ENCODE assay signal across 13 cellular contexts in genomic region chr11:117945047-117945820, GRCh38. TPM values are rescaled to one million over a fixed set of nuclear protein-coding genes. Genes with fewer than 3 reads are reported as not detected.
A peak's percentile ranks its signal among the peaks of the same experiment; 100 is the strongest.
DNase-seq lines count a peak whose midpoint lies in the region; ATAC-seq, FAIRE-seq and TF ChIP-seq lines count a peak whose summit lies in the region.
"Had no signal": no experiment of that assay in that cellular context is flagged by ENCODE, and none has a peak within 500 bp of the region (broad histone marks: within the 10 kb centered on the region; RNA-seq: fewer than 3 reads in every experiment).

No MANE protein-coding gene starts in this region.

- H3K27me3 Mint-ChIP-seq in activated CD4-positive, alpha-beta memory T cell treated with anti-CD3 and anti-CD28 coated beads for 36 hours: no peaks in the 10 kb centered on the region
- H3K27me3 Mint-ChIP-seq in activated CD4-positive, alpha-beta memory T cell treated with anti-CD3 and anti-CD28 coated beads, Interleukin-2, amount 10 ng/mL, durations not matched to agents 7 days and 5 days: no peaks in the 10 kb centered on the region

- H2BK12ac ChIP-seq in H1 (ENCODE audit: low read depth, low read length): no peak overlapping the region

- no peak overlapping the region for H3K4ac ChIP-seq in H1 (replicated peaks; ENCODE audit: insufficient read length, low read depth, low read length)

- POLR2A ChIA-PET in activated CD4-positive, alpha-beta memory T cell treated with anti-CD3 and anti-CD28 coated beads for 36 hours (lab: Charles Lee): interaction anchor here (0.9 to 1.3 kb wide), 2 partner anchors 56 to 58 kb away, joined by 3 read pairs; no protein-coding TSS in a partner anchor
- POLR2A ChIA-PET in activated CD4-positive, alpha-beta memory T cell treated with anti-CD3 and anti-CD28 coated beads, Interleukin-2, amount 10 ng/mL, durations not matched to agents 7 days and 5 days (lab: Charles Lee): interaction anchor here (14.8 kb wide), 1 partner anchor 51 kb away, joined by 878 read pairs; the partner anchor contains the start of gene IL10RA
- POLR2A ChIA-PET in H1 (lab: Charles Lee; ENCODE audit: partially characterized antibody): no interaction called here

- H3K27ac ChIP-seq in KMS-11 (no peak overlapping the region), H1 (ENCODE audit: low read depth, low read length) (no peak overlapping the region), spleen (peak overlapping the region in 5 of 8 donors; percentile 1 to 39 (median 26))
- H3K27ac ChIP-seq: HL-60 had no signal

- FAIRE-seq in H1 (lab: Jason Lieb, UNC): no peak
- FAIRE-seq: endometrium had no signal

- H3K36me3 ChIP-seq in KMS-11 (ENCODE audit: insufficient read depth): no peaks in the 10 kb centered on the region
- H3K36me3 ChIP-seq in H1 (ENCODE audit: control insufficient read depth in 2 of 4, insufficient read depth in 4 of 4, low read length in 3 of 4): no peaks in the 10 kb centered on the region
- H3K36me3 ChIP-seq in spleen: no peaks in the 10 kb centered on the region

- no peak overlapping the region for H2AFZ ChIP-seq in KMS-11 (ENCODE audit: low read depth)
- no peak overlapping the region for H2AFZ ChIP-seq in H1 (ENCODE audit: low read length)

- H3K79me1 ChIP-seq in H1 (ENCODE audit: low read depth, low read length): no peaks in the 10 kb centered on the region

- H3K4me2 ChIP-seq in KMS-11 (no peak overlapping the region), H1 (ENCODE audit: insufficient read depth in 1 of 2, low read depth in 2 of 2, low read length in 2 of 2) (no peak overlapping the region)

- H3K79me2 ChIP-seq in KMS-11 (ENCODE audit: insufficient read depth, low read depth): no peaks in the 10 kb centered on the region
- H3K79me2 ChIP-seq in H1 (ENCODE audit: control insufficient read depth in 1 of 2, insufficient read depth in 2 of 2, low read length in 2 of 2): no peaks in the 10 kb centered on the region

- TF ChIP-seq EP300 in H1 (IDR thresholded peaks at IDR 0.05; ENCODE audit: borderline replicate concordance in 1 of 2, low read depth in 2 of 2, low read length in 2 of 2): no peak

- H3K4me3 ChIP-seq in KMS-11 (IDR thresholded peaks at IDR 0.05; ENCODE audit: insufficient read depth, low read depth, low read length) (no peak overlapping the region), H1 (ENCODE audit: extremely low read depth in 1 of 4, insufficient read depth in 2 of 4, low read depth in 3 of 4, low read length in 4 of 4) (no peak overlapping the region), spleen (no peak overlapping the region)

- no peak overlapping the region for H3K56ac ChIP-seq in H1 (replicated peaks; ENCODE audit: insufficient read length, low read depth, low read length)

- intact Hi-C loops in activated CD4-positive, alpha-beta memory T cell treated with anti-CD3 and anti-CD28 coated beads for 36 hours (cut with micrococcal nuclease): no loop called here
- intact Hi-C loops in spleen (cut with DNase I; ENCODE audit: low total_unique reads): loop anchor here (5.0 kb wide), 1 partner anchor 138 kb away; no protein-coding TSS in a partner anchor

- H4K5ac ChIP-seq in H1 (ENCODE audit: insufficient read length, low read depth, low read length): no peak overlapping the region

- TF ChIP-seq CTCF in KMS-11 (conservative IDR thresholded peaks at IDR 0.05; ENCODE audit: low read depth, low read length): 0 out of 2 replicates have a peak, but pooled peaks have one; percentile 12
- TF ChIP-seq CTCF in H1 (IDR thresholded peaks at IDR 0.05; ENCODE audit: control extremely low read depth in 1 of 3, insufficient read depth in 1 of 3, low read depth in 1 of 3, low read length in 3 of 3): peak; percentile 30 to 51 (median 51)
- TF ChIP-seq CTCF in spleen (IDR thresholded peaks at IDR 0.05 in 8 of 11, conservative IDR thresholded peaks at IDR 0.05 in 3 of 11): no peak

- H4K8ac ChIP-seq in H1 (ENCODE audit: extremely low read depth, insufficient read depth, low read length): no peak overlapping the region

- ATAC-seq in left lobe of liver (no peak), GM21367 (IDR thresholded peaks at IDR 0.05; ENCODE audit: unreplicated experiment) (no peak)

- H3K36me3 Mint-ChIP-seq in activated CD4-positive, alpha-beta memory T cell treated with anti-CD3 and anti-CD28 coated beads for 36 hours: no peaks in the 10 kb centered on the region
- no peaks in the 10 kb centered on the region for H3K36me3 Mint-ChIP-seq in activated CD4-positive, alpha-beta memory T cell treated with anti-CD3 and anti-CD28 coated beads, Interleukin-2, amount 10 ng/mL, durations not matched to agents 7 days and 5 days (ENCODE audit: low read depth)

- H3K9ac ChIP-seq in KMS-11 (no peak overlapping the region), H1 (replicated peaks in 1 of 4; ENCODE audit: extremely low read depth in 1 of 4, low read depth in 3 of 4, low read length in 3 of 4) (no peak overlapping the region)

- H3K4me1 ChIP-seq in KMS-11 (ENCODE audit: low read depth, poor library complexity, severe bottlenecking): peaks cover 13% of the 10 kb centered on the region
- 0 out of 7 replicates have a peak, but pooled peaks cover 0 to 2% (median 0%) of the 10 kb centered on the region in 4 experiments for H3K4me1 ChIP-seq in H1 (replicated peaks in 1 of 4; ENCODE audit: control insufficient read depth in 3 of 4, insufficient read depth in 4 of 4, low read length in 3 of 4)
- H3K4me1 ChIP-seq in spleen: peaks cover 12 to 56% (median 36%) of the 10 kb centered on the region in 6 donors

- peak; percentile 23 to 48; a peak in 3 of 4 replicates for TF ChIP-seq RAD21 in H1 (IDR thresholded peaks at IDR 0.05 in 1 of 2, conservative IDR thresholded peaks at IDR 0.05 in 1 of 2; ENCODE audit: low read depth in 2 of 2, low read length in 2 of 2)

- 63% methylated on average over 7 of the region's 7 CpGs; no CpG with 5 or more reads in 1 of the 2 experiments for WGBS in H1 (ENCODE audit: extremely low coverage in 1 of 2, insufficient coverage in 1 of 2, insufficient read length in 1 of 2, insufficient replicate concordance in 2 of 2, low coverage in 1 of 2, low lambda C conversion rate in 2 of 2, missing lambda C conversion rate in 1 of 2), 2 experiments
- WGBS in spleen, 5 donors: 18 to 46% (median 43%) methylated on average over 7 of the region's 7 CpGs

- DNase-seq in activated CD4-positive, alpha-beta memory T cell treated with anti-CD3 and anti-CD28 coated beads for 36 hours: no peak
- no peak for DNase-seq in activated CD4-positive, alpha-beta memory T cell treated with anti-CD3 and anti-CD28 coated beads, Interleukin-2, amount 10 ng/mL, durations not matched to agents 7 days and 5 days
- DNase-seq in H1 (ENCODE audit: low read depth in 1 of 2, low spot score in 2 of 2): peak in 1 of 2 experiments; percentile 7
- DNase-seq in spleen: no peak
- DNase-seq in left lobe of liver (ENCODE audit: low spot score): no peak
- no peak for DNase-seq in stimulated activated naive CD4-positive, alpha-beta T cell (lab: John Stamatoyannopoulos, UW)
- DNase-seq: amygdala had no signal

- no peak overlapping the region for H3K23ac ChIP-seq in H1 (ENCODE audit: insufficient read length)

- peaks cover 60% of the 10 kb centered on the region for H3K4me1 Mint-ChIP-seq in activated CD4-positive, alpha-beta memory T cell treated with anti-CD3 and anti-CD28 coated beads for 36 hours (ENCODE audit: low read depth)
- peaks cover 70% of the 10 kb centered on the region for H3K4me1 Mint-ChIP-seq in activated CD4-positive, alpha-beta memory T cell treated with anti-CD3 and anti-CD28 coated beads, Interleukin-2, amount 10 ng/mL, durations not matched to agents 7 days and 5 days

- no peak overlapping the region for H2AK5ac ChIP-seq in H1 (ENCODE audit: low read depth, low read length)

- no peak overlapping the region for H2BK120ac ChIP-seq in H1 (replicated peaks; ENCODE audit: low read depth, low read length)

- no peak overlapping the region for H2BK20ac ChIP-seq in H1 (ENCODE audit: low read length)

- CTCF ChIA-PET in activated CD4-positive, alpha-beta memory T cell treated with anti-CD3 and anti-CD28 coated beads for 36 hours (lab: Charles Lee): interaction anchor here (0.6 to 8.5 kb wide), 24 partner anchors 9 to 141 kb away, joined by 3 to 219 read pairs (median 12); partner anchors contain the start of genes FXYD2, IL10RA and TMPRSS13
- CTCF ChIA-PET in activated CD4-positive, alpha-beta memory T cell treated with anti-CD3 and anti-CD28 coated beads, Interleukin-2, amount 10 ng/mL, durations not matched to agents 7 days and 5 days (lab: Charles Lee): interaction anchor here (0.9 to 11.4 kb wide), 16 partner anchors 9 to 222 kb away, joined by 3 to 333 read pairs (median 28); partner anchors contain the start of genes FXYD2, IL10RA and TMPRSS13
- CTCF ChIA-PET in H1 (lab: Charles Lee; ENCODE audit: partially characterized antibody): interaction anchor here (0.5 to 12.4 kb wide), 29 partner anchors 9 to 225 kb away, joined by 3 to 173 read pairs (median 4); partner anchors contain the start of genes FXYD2 and TMPRSS13

- TF ChIP-seq POLR2A in H1 (IDR thresholded peaks at IDR 0.05; ENCODE audit: control extremely low read depth in 1 of 2, low read depth in 2 of 2, low read length in 2 of 2) (no peak), spleen (IDR thresholded peaks at IDR 0.05) (no peak)

- H3K9me3 ChIP-seq in H1 (ENCODE audit: insufficient read depth in 2 of 2, low read depth in 1 of 2, low read length in 1 of 2) (no peaks in the 10 kb centered on the region), spleen (peaks cover 0 to 5% (median 0%) of the 10 kb centered on the region in 8 donors)

- H3K18ac ChIP-seq in H1 (ENCODE audit: extremely low read depth, low read length): no peak overlapping the region

- no peaks in the 10 kb centered on the region for H3K9me3 Mint-ChIP-seq in activated CD4-positive, alpha-beta memory T cell treated with anti-CD3 and anti-CD28 coated beads for 36 hours
- H3K9me3 Mint-ChIP-seq in activated CD4-positive, alpha-beta memory T cell treated with anti-CD3 and anti-CD28 coated beads, Interleukin-2, amount 10 ng/mL, durations not matched to agents 7 days and 5 days: no peaks in the 10 kb centered on the region

- H2BK15ac ChIP-seq in H1 (ENCODE audit: low read length): no peak overlapping the region

- H4K91ac ChIP-seq in H1 (replicated peaks; ENCODE audit: insufficient read length, low read length): no peak overlapping the region

- H2BK5ac ChIP-seq in H1 (ENCODE audit: low read depth, low read length): no peak overlapping the region

- H3K23me2 ChIP-seq in H1 (ENCODE audit: low read depth, low read length): no peaks in the 10 kb centered on the region

- H4K20me1 ChIP-seq in KMS-11 (ENCODE audit: insufficient read depth) (no peaks in the 10 kb centered on the region), H1 (replicated peaks in 1 of 2; ENCODE audit: control insufficient read depth in 1 of 2, insufficient read depth in 2 of 2, low read length in 2 of 2) (no peaks in the 10 kb centered on the region)

- H3K27me3 ChIP-seq in KMS-11 (ENCODE audit: insufficient read depth, low read depth): no peaks in the 10 kb centered on the region
- H3K27me3 ChIP-seq in H1 (replicated peaks in 1 of 4; ENCODE audit: control insufficient read depth in 3 of 4, extremely low read depth in 1 of 4, insufficient read depth in 3 of 4, low read length in 3 of 4): no peaks in the 10 kb centered on the region; a peak in 1 of 7 replicates
- H3K27me3 ChIP-seq in spleen (replicated peaks in 1 of 7): no peaks in the 10 kb centered on the region

- peak overlapping the region; percentile 65 for H3K27ac Mint-ChIP-seq in activated CD4-positive, alpha-beta memory T cell treated with anti-CD3 and anti-CD28 coated beads for 36 hours
- H3K27ac Mint-ChIP-seq in activated CD4-positive, alpha-beta memory T cell treated with anti-CD3 and anti-CD28 coated beads, Interleukin-2, amount 10 ng/mL, durations not matched to agents 7 days and 5 days: no peak overlapping the region

- no peak overlapping the region for H3K14ac ChIP-seq in H1 (ENCODE audit: insufficient read length)

- no peak overlapping the region for H3K4me3 Mint-ChIP-seq in activated CD4-positive, alpha-beta memory T cell treated with anti-CD3 and anti-CD28 coated beads for 36 hours
- H3K4me3 Mint-ChIP-seq in activated CD4-positive, alpha-beta memory T cell treated with anti-CD3 and anti-CD28 coated beads, Interleukin-2, amount 10 ng/mL, durations not matched to agents 7 days and 5 days: no peak overlapping the region

RNA-seq across cellular contexts. Expression of gene TMPRSS13, which starts 16.0 kb away (rescaled TPM):
- 1 to 10 TPM; 2.0 to 2.6 TPM for total RNA-seq in activated CD4-positive, alpha-beta memory T cell treated with anti-CD3 and anti-CD28 coated beads for 36 hours
- total RNA-seq in activated CD4-positive, alpha-beta memory T cell treated with anti-CD3 and anti-CD28 coated beads, Interleukin-2, amount 10 ng/mL, durations not matched to agents 7 days and 5 days: 1 to 10 TPM; 1.9 to 2.2 TPM
- 0.29 and 0.61 TPM in 2 replicates for total RNA-seq in H1 (2021; fragmentation: NEBNext Ultra II Directional; extraction: Animal tissue kit (Norgen Biotek cat#: 25700))
- polyA plus RNA-seq in H1 (2011; rRNA removed): 0.79 and 1.0 TPM in 2 replicates
- 0.88 TPM for polyA plus RNA-seq in H1 (2011; cell fraction: cytosol; rRNA removed)
- polyA plus RNA-seq in H1 (2011; cell fraction: nucleus; rRNA removed): 1.5 TPM
- 0.26 to 0.66 TPM (median 0.36 TPM) in 4 replicates for polyA plus RNA-seq in H1 (2012, experiment 1 of 2)
- polyA plus RNA-seq in H1 (2012, experiment 2 of 2): 0.52 TPM
- 0.32 TPM for polyA plus RNA-seq in H1 (2013, experiment 1 of 2)
- 0.40 TPM for polyA plus RNA-seq in H1 (2013, experiment 2 of 2)
- polyA minus RNA-seq in H1 (2011; rRNA and poly(A)+ RNA removed): 0.54 and 0.98 TPM in 2 replicates
- 0.73 TPM for polyA minus RNA-seq in H1 (2011; cell fraction: cytosol; rRNA and poly(A)+ RNA removed)
- 1.3 TPM for polyA minus RNA-seq in H1 (2011; cell fraction: nucleus; rRNA and poly(A)+ RNA removed)
- total RNA-seq in spleen: 1 to 10 TPM in 6 of 7 donors, under 1 TPM in 1; 0.95 to 2.2 (median 1.7) TPM
- 1 to 10 TPM; 1.3 to 1.9 (median 1.5) TPM for polyA plus RNA-seq in spleen
- total RNA-seq in left lobe of liver: 0.15 TPM
- total RNA-seq: G401 had no signal
- polyA plus RNA-seq: AG04450 had no signal

RNA-seq across cellular contexts. Expression of gene IL10RA, which starts 41.0 kb away (rescaled TPM):
- total RNA-seq in activated CD4-positive, alpha-beta memory T cell treated with anti-CD3 and anti-CD28 coated beads for 36 hours: 100 to 1,000 TPM; 114 to 117 TPM
- 100 to 1,000 TPM; 286 to 291 TPM for total RNA-seq in activated CD4-positive, alpha-beta memory T cell treated with anti-CD3 and anti-CD28 coated beads, Interleukin-2, amount 10 ng/mL, durations not matched to agents 7 days and 5 days
- 0.11 and 0.31 TPM in 2 replicates for total RNA-seq in H1 (2021; fragmentation: NEBNext Ultra II Directional; extraction: Animal tissue kit (Norgen Biotek cat#: 25700))
- polyA plus RNA-seq in H1 (2011; rRNA removed): 0.05 and 0.16 TPM in 2 replicates
- polyA plus RNA-seq in H1 (2011; cell fraction: cytosol; rRNA removed): 0.06 TPM
- 0.66 TPM for polyA plus RNA-seq in H1 (2011; cell fraction: nucleus; rRNA removed)
- polyA plus RNA-seq in H1 (2012, experiment 1 of 2): 0.05 TPM in 1 of 4 replicates, not detected in the others
- 0.09 TPM for polyA plus RNA-seq in H1 (2012, experiment 2 of 2)
- 0.14 TPM for polyA plus RNA-seq in H1 (2013, experiment 1 of 2)
- polyA plus RNA-seq in H1 (2013, experiment 2 of 2): 0.15 TPM
- 0.09 TPM in 1 of 2 replicates, not detected in the other for polyA minus RNA-seq in H1 (2011; rRNA and poly(A)+ RNA removed)
- polyA minus RNA-seq in H1 (2011; cell fraction: cytosol; rRNA and poly(A)+ RNA removed): not detected
- polyA minus RNA-seq in H1 (2011; cell fraction: nucleus; rRNA and poly(A)+ RNA removed): 0.40 TPM
- 100 to 1,000 TPM; 114 to 239 (median 171) TPM for total RNA-seq in spleen
- polyA plus RNA-seq in spleen: 10 to 100 TPM; 32.9 to 39.4 (median 38.3) TPM
- 7.8 TPM for total RNA-seq in left lobe of liver
- total RNA-seq: G401 had no signal
- polyA plus RNA-seq: AG04450 had no signal

Comparison
In these comparisons a context has a peak if more than half of its experiments do, and no peak if none do; other contexts are left out.
1. H3K27ac ChIP-seq: peak in spleen (5 of 8); none in KMS-11 (single experiment) and H1 (single experiment).
2. CTCF ChIP-seq: peak in KMS-11 (single experiment) and H1 (3 of 3); none in spleen (0 of 11).
3. RNA of gene IL10RA, which starts 41.0 kb away (total RNA-seq): 286 to 291 TPM in activated CD4-positive, alpha-beta memory T cell treated with anti-CD3 and anti-CD28 coated beads, Interleukin-2, amount 10 ng/mL, durations not matched to agents 7 days and 5 days, 114 to 239 TPM in spleen and 114 to 117 TPM in activated CD4-positive, alpha-beta memory T cell treated with anti-CD3 and anti-CD28 coated beads for 36 hours; 7.8 TPM in left lobe of liver (single experiment) and 0.11 to 0.31 TPM in H1; every median in the first group is over 10 times any median in the second.